ENCODE assay signal across 20 cellular contexts in the genomic region with DNA sequence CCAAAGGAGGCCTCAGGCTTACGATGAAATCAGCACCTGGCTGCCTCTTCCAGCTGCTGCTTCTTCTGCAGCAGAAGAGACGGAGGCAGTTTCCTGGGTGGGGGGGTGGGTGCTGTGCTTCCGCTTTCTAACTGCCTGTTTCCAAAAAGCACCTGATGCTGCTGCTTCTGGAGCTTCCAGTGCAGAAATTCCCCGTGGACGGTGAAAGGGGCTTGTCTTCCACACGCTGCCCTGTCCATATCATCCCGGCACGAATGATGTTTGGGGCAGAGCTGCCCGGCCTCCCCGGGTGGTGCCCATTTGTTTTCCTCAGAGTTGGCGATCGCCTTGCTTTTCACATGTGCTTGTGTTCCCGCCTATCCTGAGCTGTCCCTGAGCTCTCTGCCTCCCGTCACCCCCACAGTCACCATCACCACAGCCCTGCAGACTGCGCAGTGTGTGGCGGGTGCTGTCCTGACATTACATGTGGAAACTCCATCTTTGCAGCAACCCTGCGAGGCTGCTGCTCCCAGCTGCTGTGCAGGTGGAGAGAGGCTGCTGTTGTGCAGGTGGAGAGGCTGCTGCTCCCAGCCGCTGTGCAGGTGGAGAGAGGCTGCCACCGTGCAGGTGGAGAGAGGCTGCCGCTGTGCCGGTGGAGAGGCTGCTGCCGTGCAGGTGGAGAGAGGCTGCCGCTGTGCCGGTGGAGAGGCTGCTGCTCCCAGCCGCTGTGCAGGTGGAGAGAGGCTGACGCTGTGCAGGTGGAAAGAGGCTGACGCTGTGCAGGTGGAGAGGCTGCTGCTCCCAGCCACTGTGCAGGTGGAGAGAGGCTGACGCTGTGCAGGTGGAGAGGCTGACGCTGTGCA. TPM values are rescaled to one million over a fixed set of nuclear protein-coding genes. Genes with fewer than 3 reads are reported as not detected.
A peak's percentile ranks its signal among the peaks of the same experiment; 100 is the strongest.
DNase-seq lines count a peak whose midpoint lies in the region; ATAC-seq, FAIRE-seq and TF ChIP-seq lines count a peak whose summit lies in the region.
"Had no signal": no experiment of that assay in that cellular context is flagged by ENCODE, and none has a peak within 500 bp of the region (broad histone marks: within the 10 kb centered on the region; RNA-seq: fewer than 3 reads in every experiment).

No MANE protein-coding gene starts in this region.

- H3K4me1 ChIP-seq in BE2C (no peaks in the 10 kb centered on the region), K562 (replicated peaks in 1 of 2; ENCODE audit: control insufficient read depth in 2 of 2, insufficient read depth in 2 of 2, low read length in 2 of 2) (peaks cover 0 to 67% of the 10 kb centered on the region in 2 experiments; a peak in 2 of 5 replicates)

- no peak overlapping the region for H2AFZ ChIP-seq in K562 (ENCODE audit: low read depth, low read length)

- no peak for FAIRE-seq in K562 (lab: Jason Lieb, UNC)
- FAIRE-seq: G401.6 had no signal

- no peak overlapping the region for H3K4me3 Mint-ChIP-seq in progenitor cell of endocrine pancreas (ENCODE audit: low read depth)
- H3K4me3 Mint-ChIP-seq: activated CD4-positive, alpha-beta memory T cell treated with anti-CD3 and anti-CD28 coated beads, Interleukin-2, amount 10 ng/mL, durations not matched to agents 7 days and 5 days; activated naive CD4-positive, alpha-beta T cell treated with anti-CD3 and anti-CD28 coated beads for 36 hours; activated T-cell treated with anti-CD3 and anti-CD28 coated beads, Interleukin-2, amount 50 U/mL, for 24 hours had no signal

- POLR2A ChIA-PET in K562 (lab: Yijun Ruan, JAX), result interaction anchor here (0.8 to 1.1 kb wide), 2 partner anchors 11 to 22 kb away, joined by 3 to 4 read pairs; no protein-coding TSS in a partner anchor

- DNase-seq in BE2C (peak; percentile 3), DMS153 treated with DMSO at 0.1 percent for 48 hours (lab: John Stamatoyannopoulos, UW; ENCODE audit: unreplicated experiment) (peak; percentile 86), NCI-H128 (lab: John Stamatoyannopoulos, UW; ENCODE audit: unreplicated experiment) (peak; percentile 87), K562 (ENCODE audit: extremely low read depth in 1 of 4, low spot score in 3 of 4) (peak in 1 of 4 experiments; percentile 5), T-helper 9 cell (no peak), NCI-H82 treated with DMSO at 0.1 percent for 48 hours (lab: John Stamatoyannopoulos, UW; ENCODE audit: unreplicated experiment) (no peak), progenitor cell of endocrine pancreas (ENCODE audit: low spot score, unreplicated experiment) (no peak)
- DNase-seq in stimulated activated naive CD4-positive, alpha-beta T cell treated with Interleukin-2 at 50 U/mL for 16 hours (lab: John Stamatoyannopoulos, UW), result no peak
- DNase-seq: activated CD4-positive, alpha-beta memory T cell treated with anti-CD3 and anti-CD28 coated beads, Interleukin-2, amount 10 ng/mL, durations not matched to agents 7 days and 5 days; activated naive CD4-positive, alpha-beta T cell treated with anti-CD3 and anti-CD28 coated beads for 36 hours; activated T-cell treated with anti-CD3 and anti-CD28 coated beads, Interleukin-2, amount 50 U/mL, for 24 hours; COR-L47; naive B cell; NCI-H2107; stimulated activated CD4-positive, alpha-beta T cell treated with anti-CD3 and anti-CD28 coated beads, Interleukin-4, amount 100 ng/mL, for 24 hours had no signal

- H3K36me3 ChIP-seq in BE2C (no peaks in the 10 kb centered on the region), K562 (ENCODE audit: control insufficient read depth, insufficient read depth, low read length) (no peaks in the 10 kb centered on the region)

- intact Hi-C loops in K562 (cut with micrococcal nuclease), result no loop called here

- H3K27me3 ChIP-seq in BE2C (peaks cover 43% of the 10 kb centered on the region), K562 (ENCODE audit: control insufficient read depth in 2 of 2, insufficient read depth in 2 of 2, low read length in 2 of 2) (peaks cover 53 to 87% of the 10 kb centered on the region in 2 experiments)

- no peak for ATAC-seq in K562

- H3K79me2 ChIP-seq in K562 (ENCODE audit: control insufficient read depth, insufficient read depth, low read length), result no peaks in the 10 kb centered on the region

- TF ChIP-seq CTCF in BE2C (IDR thresholded peaks at IDR 0.05; ENCODE audit: low read depth, low read length), result no peak
- no peak for TF ChIP-seq CTCF in K562 (IDR thresholded peaks at IDR 0.05 in 2 of 3, conservative IDR thresholded peaks at IDR 0.05 in 1 of 3; ENCODE audit: insufficient read depth in 2 of 3, low read depth in 1 of 3, low read length in 3 of 3)
- no peak for TF ChIP-seq CTCF in progenitor cell of endocrine pancreas (IDR thresholded peaks at IDR 0.05; ENCODE audit: unreplicated experiment)

- no peaks in the 10 kb centered on the region for H3K9me1 ChIP-seq in K562 (ENCODE audit: control insufficient read depth, insufficient read depth, low read length)

- peaks cover 2% of the 10 kb centered on the region for H3K4me1 Mint-ChIP-seq in progenitor cell of endocrine pancreas (ENCODE audit: low read depth)

- H3K36me3 Mint-ChIP-seq in progenitor cell of endocrine pancreas (ENCODE audit: insufficient read depth), result peaks cover 3% of the 10 kb centered on the region

- H3K27ac Mint-ChIP-seq in progenitor cell of endocrine pancreas, result no peak overlapping the region
- H3K27ac Mint-ChIP-seq: activated CD4-positive, alpha-beta memory T cell treated with anti-CD3 and anti-CD28 coated beads, Interleukin-2, amount 10 ng/mL, durations not matched to agents 7 days and 5 days; activated naive CD4-positive, alpha-beta T cell treated with anti-CD3 and anti-CD28 coated beads for 36 hours; activated T-cell treated with anti-CD3 and anti-CD28 coated beads, Interleukin-2, amount 50 U/mL, for 24 hours had no signal

- H4K20me1 ChIP-seq in K562 (replicated peaks; ENCODE audit: control insufficient read depth, insufficient read depth, low read length), result no peaks in the 10 kb centered on the region; the same call in 1 of the 2 replicates

- H3K4me2 ChIP-seq in K562 (ENCODE audit: insufficient read depth, low read length), result peak overlapping the region; percentile 30; the same call in 1 of the 2 replicates

- no TSS peak for BruUV-seq in K562 (replicated peaks; lab: Mats Ljungman, UMichigan)

- TF ChIP-seq EP300 in K562 (IDR thresholded peaks at IDR 0.05; ENCODE audit: low read length), result 0 out of 2 replicates have a peak, but pooled peaks have one; percentile 15

- TF ChIP-seq POLR2A in K562 (conservative IDR thresholded peaks at IDR 0.05), result no peak

- peaks cover 4% of the 10 kb centered on the region for H3K27me3 Mint-ChIP-seq in progenitor cell of endocrine pancreas

- no peak overlapping the region for H3K27ac ChIP-seq in K562 (ENCODE audit: extremely low read depth, low read depth, low read length)
- H3K27ac ChIP-seq: VCaP had no signal

- WGBS in K562 (ENCODE audit: insufficient coverage, low coverage, missing lambda C conversion rate), result 26% methylated on average over 29 of the region's 29 CpGs

- CTCF ChIA-PET in K562 (lab: Yijun Ruan, JAX; ENCODE audit: low intra/inter-chr PET ratio), result no interaction called here

- no peak overlapping the region for H3K9ac ChIP-seq in K562 (ENCODE audit: insufficient read depth in 1 of 2, low read depth in 2 of 2, low read length in 2 of 2)

- in situ Hi-C loops in K562 (cut with MboI), result no loop called here

- TF ChIP-seq RAD21 in K562 (CRISPR knock-in tag; conservative IDR thresholded peaks at IDR 0.05 in 1 of 2, IDR thresholded peaks at IDR 0.05 in 1 of 2), result no peak

- H3K4me3 ChIP-seq in BE2C (ENCODE audit: low read depth, low read length) (no peak overlapping the region), K562 (no peak overlapping the region)

- H3K9me3 ChIP-seq in BE2C (no peaks in the 10 kb centered on the region), K562 (replicated peaks; ENCODE audit: control insufficient read depth, insufficient read depth, low read depth, low read length) (0 out of 2 replicates have a peak, but pooled peaks cover 1% of the 10 kb centered on the region)

- no peaks in the 10 kb centered on the region for H3K9me3 Mint-ChIP-seq in progenitor cell of endocrine pancreas (ENCODE audit: low read depth)
- H3K9me3 Mint-ChIP-seq: activated CD4-positive, alpha-beta memory T cell treated with anti-CD3 and anti-CD28 coated beads, Interleukin-2, amount 10 ng/mL, durations not matched to agents 7 days and 5 days; activated naive CD4-positive, alpha-beta T cell treated with anti-CD3 and anti-CD28 coated beads for 36 hours; activated T-cell treated with anti-CD3 and anti-CD28 coated beads, Interleukin-2, amount 50 U/mL, for 24 hours; naive B cell had no signal

RNA-seq across cellular contexts. Expression of gene TTLL10, which starts 1.8 kb away (rescaled TPM):
- not detected for polyA plus RNA-seq in BE2C (2012; ENCODE audit: insufficient read depth, insufficient read length, low read depth)
- total RNA-seq in K562 (2011; cell fraction: chromatin; rRNA removed; ENCODE audit: low replicate concordance), result 0.21 TPM in 1 of 2 replicates, not detected in the other
- total RNA-seq in K562 (2011; cell fraction: nucleolus; rRNA removed), result 0.17 TPM in 1 of 2 replicates, not detected in the other
- not detected in 2 replicates for total RNA-seq in K562 (2011; cell fraction: nucleoplasm; rRNA removed)
- not detected in 2 replicates for total RNA-seq in K562 (2014; rRNA removed)
- not detected in 2 replicates for total RNA-seq in K562 (2014; rRNA removed; fragmentation: Illumina TruSeq; extraction: Trizol)
- not detected in 2 replicates for total RNA-seq in K562 (2015; rRNA removed; fragmentation: Illumina TruSeq; extraction: Trizol)
- not detected in 2 replicates for total RNA-seq in K562 (2021)
- polyA plus RNA-seq in K562 (2011; rRNA removed), result not detected in 2 replicates
- 0.06 TPM in 1 of 2 replicates, not detected in the other for polyA plus RNA-seq in K562 (2011; cell fraction: cytosol; rRNA removed)
- 0.07 and 0.38 TPM in 2 replicates for polyA plus RNA-seq in K562 (2011; cell fraction: nucleus; rRNA removed)
- polyA plus RNA-seq in K562 (2012), result 0.10 TPM in 1 of 2 replicates, not detected in the other
- not detected in 2 replicates for polyA plus RNA-seq in K562 (2014; fragmentation: Illumina TruSeq; extraction: Trizol)
- polyA plus RNA-seq in K562 (2014; fragmentation: Nextera tagmentation; extraction: Ambion mirVana), result not detected
- not detected in 2 replicates for polyA plus RNA-seq in K562 (2014; rRNA removed)
- not detected in 2 replicates for polyA minus RNA-seq in K562 (2011; rRNA and poly(A)+ RNA removed)
- not detected in 2 replicates for polyA minus RNA-seq in K562 (2011; cell fraction: cytosol; rRNA and poly(A)+ RNA removed)
- polyA minus RNA-seq in K562 (2011; cell fraction: nucleus; rRNA and poly(A)+ RNA removed), result 0.13 TPM in 1 of 2 replicates, not detected in the other
- total RNA-seq in progenitor cell of endocrine pancreas, result 5.0 and 5.5 TPM in 2 replicates
- total RNA-seq: activated CD4-positive, alpha-beta memory T cell treated with anti-CD3 and anti-CD28 coated beads, Interleukin-2, amount 10 ng/mL, durations not matched to agents 7 days and 5 days; activated naive CD4-positive, alpha-beta T cell treated with anti-CD3 and anti-CD28 coated beads for 36 hours; M059J; mammary epithelial cell; skeletal muscle tissue had no signal
- polyA plus RNA-seq: mammary epithelial cell had no signal

RNA-seq across cellular contexts. Expression of gene TNFRSF18, which starts 30.9 kb away (rescaled TPM):
- polyA plus RNA-seq in BE2C (2012; ENCODE audit: insufficient read depth, insufficient read length, low read depth), result not detected
- not detected in 2 replicates for total RNA-seq in K562 (2011; cell fraction: chromatin; rRNA removed; ENCODE audit: low replicate concordance)
- 0.50 TPM in 1 of 2 replicates, not detected in the other for total RNA-seq in K562 (2011; cell fraction: nucleolus; rRNA removed)
- not detected in 2 replicates for total RNA-seq in K562 (2011; cell fraction: nucleoplasm; rRNA removed)
- total RNA-seq in K562 (2014; rRNA removed), result not detected in 2 replicates
- not detected in 2 replicates for total RNA-seq in K562 (2014; rRNA removed; fragmentation: Illumina TruSeq; extraction: Trizol)
- total RNA-seq in K562 (2015; rRNA removed; fragmentation: Illumina TruSeq; extraction: Trizol), result not detected in 2 replicates
- total RNA-seq in K562 (2021), result 0.27 TPM in 1 of 2 replicates, not detected in the other
- polyA plus RNA-seq in K562 (2011; rRNA removed), result not detected in 2 replicates
- not detected in 2 replicates for polyA plus RNA-seq in K562 (2011; cell fraction: cytosol; rRNA removed)
- polyA plus RNA-seq in K562 (2011; cell fraction: nucleus; rRNA removed), result 0.25 and 0.26 TPM in 2 replicates
- 0.19 TPM in 1 of 2 replicates, not detected in the other for polyA plus RNA-seq in K562 (2012)
- not detected in 2 replicates for polyA plus RNA-seq in K562 (2014; fragmentation: Illumina TruSeq; extraction: Trizol)
- polyA plus RNA-seq in K562 (2014; fragmentation: Nextera tagmentation; extraction: Ambion mirVana), result not detected
- 0.24 TPM in 1 of 2 replicates, not detected in the other for polyA plus RNA-seq in K562 (2014; rRNA removed)
- polyA minus RNA-seq in K562 (2011; rRNA and poly(A)+ RNA removed), result not detected in 2 replicates
- polyA minus RNA-seq in K562 (2011; cell fraction: cytosol; rRNA and poly(A)+ RNA removed), result not detected in 2 replicates
- polyA minus RNA-seq in K562 (2011; cell fraction: nucleus; rRNA and poly(A)+ RNA removed), result not detected in 2 replicates
- total RNA-seq in progenitor cell of endocrine pancreas, result 0.48 TPM in 1 of 2 replicates, not detected in the other
- total RNA-seq: M059J had no signal
- polyA plus RNA-seq: mammary epithelial cell had no signal

RNA-seq across cellular contexts. Expression of gene TNFRSF4, which starts 38.5 kb away (rescaled TPM):
- 0.96 TPM for polyA plus RNA-seq in BE2C (2012; ENCODE audit: insufficient read depth, insufficient read length, low read depth)
- total RNA-seq in K562 (2011; cell fraction: chromatin; rRNA removed; ENCODE audit: low replicate concordance), result 0.44 TPM in 1 of 2 replicates, not detected in the other
- 0.66 and 1.7 TPM in 2 replicates for total RNA-seq in K562 (2011; cell fraction: nucleolus; rRNA removed)
- total RNA-seq in K562 (2011; cell fraction: nucleoplasm; rRNA removed), result not detected in 2 replicates
- total RNA-seq in K562 (2014; rRNA removed) (0.23 TPM in 1 of 2 replicates, not detected in the other), K562 (2014; rRNA removed; fragmentation: Illumina TruSeq; extraction: Trizol) (not detected in 2 replicates), K562 (2015; rRNA removed; fragmentation: Illumina TruSeq; extraction: Trizol) (0.07 TPM in 1 of 2 replicates, not detected in the other), K562 (2021) (0.44 and 0.47 TPM in 2 replicates), progenitor cell of endocrine pancreas (0.33 and 0.38 TPM in 2 replicates)
- polyA plus RNA-seq in K562 (2011; rRNA removed) (0.08 TPM in 1 of 2 replicates, not detected in the other), K562 (2014; fragmentation: Illumina TruSeq; extraction: Trizol) (not detected in 2 replicates), K562 (2014; fragmentation: Nextera tagmentation; extraction: Ambion mirVana) (not detected), K562 (2014; rRNA removed) (0.16 TPM in 1 of 2 replicates, not detected in the other)
- polyA plus RNA-seq in K562 (2011; cell fraction: cytosol; rRNA removed), result 0.19 and 0.39 TPM in 2 replicates
- polyA plus RNA-seq in K562 (2011; cell fraction: nucleus; rRNA removed), result 0.74 and 1.3 TPM in 2 replicates
- polyA plus RNA-seq in K562 (2012), result 0.65 TPM in 1 of 2 replicates, not detected in the other
- not detected in 2 replicates for polyA minus RNA-seq in K562 (2011; rRNA and poly(A)+ RNA removed)
- polyA minus RNA-seq in K562 (2011; cell fraction: cytosol; rRNA and poly(A)+ RNA removed), result not detected in 2 replicates
- polyA minus RNA-seq in K562 (2011; cell fraction: nucleus; rRNA and poly(A)+ RNA removed), result 0.22 and 0.27 TPM in 2 replicates
- total RNA-seq: M059J had no signal
- polyA plus RNA-seq: mammary epithelial cell had no signal

RNA-seq across cellular contexts. Expression of gene SDF4, which starts 56.4 kb away (rescaled TPM):
- polyA plus RNA-seq in BE2C (2012; ENCODE audit: insufficient read depth, insufficient read length, low read depth), result 404 TPM
- 114 and 239 TPM in 2 replicates for total RNA-seq in K562 (2011; cell fraction: chromatin; rRNA removed; ENCODE audit: low replicate concordance)
- 360 and 385 TPM in 2 replicates for total RNA-seq in K562 (2011; cell fraction: nucleolus; rRNA removed)
- 146 and 213 TPM in 2 replicates for total RNA-seq in K562 (2011; cell fraction: nucleoplasm; rRNA removed)
- total RNA-seq in K562 (2014; rRNA removed) (82.6 and 118 TPM in 2 replicates), K562 (2014; rRNA removed; fragmentation: Illumina TruSeq; extraction: Trizol) (18.1 and 30.3 TPM in 2 replicates), K562 (2015; rRNA removed; fragmentation: Illumina TruSeq; extraction: Trizol) (62.2 and 65.2 TPM in 2 replicates), K562 (2021) (152 and 160 TPM in 2 replicates), progenitor cell of endocrine pancreas (103 and 107 TPM in 2 replicates)
- polyA plus RNA-seq in K562 (2011; rRNA removed) (43.8 and 77.2 TPM in 2 replicates), K562 (2014; fragmentation: Illumina TruSeq; extraction: Trizol) (66.0 and 88.1 TPM in 2 replicates), K562 (2014; fragmentation: Nextera tagmentation; extraction: Ambion mirVana) (1 to 10 TPM in 1 of 2 experiments, under 1 TPM in 1; 0.35 to 4.9 TPM), K562 (2014; rRNA removed) (93.4 and 101 TPM in 2 replicates)
- 44.3 and 73.9 TPM in 2 replicates for polyA plus RNA-seq in K562 (2011; cell fraction: cytosol; rRNA removed)
- 122 and 161 TPM in 2 replicates for polyA plus RNA-seq in K562 (2011; cell fraction: nucleus; rRNA removed)
- 112 and 208 TPM in 2 replicates for polyA plus RNA-seq in K562 (2012)
- polyA minus RNA-seq in K562 (2011; rRNA and poly(A)+ RNA removed), result 59.1 and 63.4 TPM in 2 replicates
- polyA minus RNA-seq in K562 (2011; cell fraction: cytosol; rRNA and poly(A)+ RNA removed), result 37.0 and 61.3 TPM in 2 replicates
- polyA minus RNA-seq in K562 (2011; cell fraction: nucleus; rRNA and poly(A)+ RNA removed), result 48.9 and 83.4 TPM in 2 replicates

RNA-seq across cellular contexts. Expression of gene B3GALT6, which starts 56.6 kb away (rescaled TPM):
- polyA plus RNA-seq in BE2C (2012; ENCODE audit: insufficient read depth, insufficient read length, low read depth), result 33.8 TPM
- total RNA-seq in K562 (2011; cell fraction: chromatin; rRNA removed; ENCODE audit: low replicate concordance), result 17.5 and 35.5 TPM in 2 replicates
- 36.8 and 43.7 TPM in 2 replicates for total RNA-seq in K562 (2011; cell fraction: nucleolus; rRNA removed)
- 21.1 and 24.3 TPM in 2 replicates for total RNA-seq in K562 (2011; cell fraction: nucleoplasm; rRNA removed)
- total RNA-seq in K562 (2014; rRNA removed), result 29.8 and 33.0 TPM in 2 replicates
- 6.8 and 9.0 TPM in 2 replicates for total RNA-seq in K562 (2014; rRNA removed; fragmentation: Illumina TruSeq; extraction: Trizol)
- total RNA-seq in K562 (2015; rRNA removed; fragmentation: Illumina TruSeq; extraction: Trizol), result 12.8 and 13.9 TPM in 2 replicates
- total RNA-seq in K562 (2021), result 27.9 and 28.1 TPM in 2 replicates
- polyA plus RNA-seq in K562 (2011; rRNA removed), result 5.6 and 7.8 TPM in 2 replicates
- 10.2 and 34.2 TPM in 2 replicates for polyA plus RNA-seq in K562 (2011; cell fraction: cytosol; rRNA removed)
- 7.7 and 12.7 TPM in 2 replicates for polyA plus RNA-seq in K562 (2011; cell fraction: nucleus; rRNA removed)
- 13.9 and 16.7 TPM in 2 replicates for polyA plus RNA-seq in K562 (2012)
- 8.4 and 9.9 TPM in 2 replicates for polyA plus RNA-seq in K562 (2014; fragmentation: Illumina TruSeq; extraction: Trizol)
- polyA plus RNA-seq in K562 (2014; fragmentation: Nextera tagmentation; extraction: Ambion mirVana), result 1 to 10 TPM in 1 of 2 experiments, under 1 TPM in 1; 0.68 to 1.0 TPM
- 15.8 and 17.2 TPM in 2 replicates for polyA plus RNA-seq in K562 (2014; rRNA removed)
- polyA minus RNA-seq in K562 (2011; rRNA and poly(A)+ RNA removed), result 6.9 and 10.1 TPM in 2 replicates
- 9.6 and 12.9 TPM in 2 replicates for polyA minus RNA-seq in K562 (2011; cell fraction: cytosol; rRNA and poly(A)+ RNA removed)
- polyA minus RNA-seq in K562 (2011; cell fraction: nucleus; rRNA and poly(A)+ RNA removed), result 23.0 and 24.2 TPM in 2 replicates
- 31.7 and 31.9 TPM in 2 replicates for total RNA-seq in progenitor cell of endocrine pancreas

Comparison
In these comparisons a context has a peak if more than half of its experiments do, and no peak if none do; other contexts are left out.
1. DNase-seq: peak in BE2C (single experiment), DMS153 treated with DMSO at 0.1 percent for 48 hours (single experiment) and NCI-H128 (single experiment); none in stimulated activated naive CD4-positive, alpha-beta T cell treated with Interleukin-2 at 50 U/mL for 16 hours (single experiment), T-helper 9 cell (single experiment), NCI-H82 treated with DMSO at 0.1 percent for 48 hours (single experiment) and progenitor cell of endocrine pancreas (single experiment).